ENCODE assay signal across 24 cellular contexts in the genomic region with DNA sequence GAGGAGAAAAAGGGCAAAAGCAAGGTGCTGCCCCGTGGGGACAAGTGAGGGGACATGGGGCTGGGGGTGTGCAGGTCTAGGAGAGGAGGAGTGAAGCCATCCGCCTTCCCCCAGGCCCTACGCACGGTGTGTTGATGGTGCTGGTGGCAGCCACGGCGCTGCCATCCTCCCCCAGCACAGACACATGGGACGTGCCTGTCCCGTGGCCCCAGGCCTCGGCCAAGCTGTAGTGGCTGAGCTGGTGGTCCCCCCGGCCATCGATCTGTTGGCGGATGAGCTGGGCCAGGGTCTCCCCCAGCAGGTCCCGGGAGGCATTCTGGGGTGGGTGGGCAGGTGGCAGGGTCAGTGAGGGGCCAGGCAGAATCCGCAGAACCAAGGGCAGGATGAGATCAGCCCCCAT. TPM values are rescaled to one million over a fixed set of nuclear protein-coding genes. Genes with fewer than 3 reads are reported as not detected.
"Had no signal": no experiment of that assay in that cellular context is flagged by ENCODE, and none has a peak within 500 bp of the region (broad histone marks: within the 10 kb centered on the region; RNA-seq: fewer than 3 reads in every experiment).

No MANE protein-coding gene starts in this region.

- H3K27me3 ChIP-seq: right atrium auricular region, spleen, tibial nerve had no signal

- H3K36me3 ChIP-seq: prostate gland, thoracic aorta had no signal

- H3K27ac Mint-ChIP-seq: mesothelial cell of epicardium; naive B cell; natural killer cell treated with Interleukin-12 subunit alpha and Interleukin-12 subunit beta and Interleukin-15 and Interleukin-18, amount 100 ng/mL, for 72 hours; stimulated activated naive B cell treated with anti-CD40 and anti-IgM and Interleukin-4, amounts not matched to agents 10 μg/mL and 1 μg/mL and 100 μg/mL, for 72 hours; stimulated activated naive CD8-positive, alpha-beta T cell treated with anti-CD3 and anti-CD28 coated beads, Interleukin-15, Interleukin-2, amounts not matched to agents 100 ng/mL and 50 ng/mL, for 24 hours had no signal

- H3K4me1 Mint-ChIP-seq: naive B cell; neural crest cell; stimulated activated naive B cell treated with anti-CD40 and anti-IgM and Interleukin-4, amounts not matched to agents 10 μg/mL and 1 μg/mL and 100 μg/mL, for 72 hours had no signal

- H3K9me3 Mint-ChIP-seq: effector memory CD8-positive, alpha-beta T cell; natural killer cell treated with Interleukin-12 subunit alpha and Interleukin-12 subunit beta and Interleukin-15 and Interleukin-18, amount 100 ng/mL, for 72 hours; neural crest cell; stimulated activated naive CD8-positive, alpha-beta T cell treated with anti-CD3 and anti-CD28 coated beads, Interleukin-15, Interleukin-2, amounts not matched to agents 100 ng/mL and 50 ng/mL, for 24 hours had no signal

- H3K4me1 ChIP-seq: prostate gland, tibial nerve had no signal

- H3K4me3 ChIP-seq: mucosa of descending colon, prostate gland, right atrium auricular region, skin epidermis, spleen, thoracic aorta, tibial nerve had no signal

- H3K27ac ChIP-seq: prostate gland, right atrium auricular region, skin epidermis, spleen, thoracic aorta, tibial nerve had no signal

- H3K36me3 Mint-ChIP-seq: naive B cell; natural killer cell treated with Interleukin-12 subunit alpha and Interleukin-12 subunit beta and Interleukin-15 and Interleukin-18, amount 100 ng/mL, for 72 hours; stimulated activated naive B cell treated with anti-CD40 and anti-IgM and Interleukin-4, amounts not matched to agents 10 μg/mL and 1 μg/mL and 100 μg/mL, for 72 hours had no signal

- DNase-seq: cerebellar nuclear complex; cortex of kidney; effector memory CD8-positive, alpha-beta T cell; erythroblast; hypothalamus; mesenchymal stem cell; mucosa of descending colon; naive B cell; spleen; stimulated activated CD4-positive, alpha-beta T cell treated with anti-CD3 and anti-CD28 coated beads, Interleukin-4, amount 100 ng/mL, for 4 hours; stimulated activated naive B cell treated with anti-CD40 and anti-IgM and Interleukin-4, amounts not matched to agents 10 μg/mL and 1 μg/mL and 100 μg/mL, for 72 hours had no signal

- H3K9me3 ChIP-seq: prostate gland, thoracic aorta had no signal

- FAIRE-seq: endometrium, frontal cortex, keratinocyte had no signal

- H3K4me3 Mint-ChIP-seq: effector memory CD8-positive, alpha-beta T cell; mesothelial cell of epicardium; naive B cell; natural killer cell treated with Interleukin-12 subunit alpha and Interleukin-12 subunit beta and Interleukin-15 and Interleukin-18, amount 100 ng/mL, for 72 hours; neural crest cell; stimulated activated naive B cell treated with anti-CD40 and anti-IgM and Interleukin-4, amounts not matched to agents 10 μg/mL and 1 μg/mL and 100 μg/mL, for 72 hours; stimulated activated naive CD8-positive, alpha-beta T cell treated with anti-CD3 and anti-CD28 coated beads, Interleukin-15, Interleukin-2, amounts not matched to agents 100 ng/mL and 50 ng/mL, for 24 hours had no signal

- ATAC-seq: effector memory CD8-positive, alpha-beta T cell; left lobe of liver; mucosa of descending colon; stimulated activated naive B cell treated with anti-CD40 and anti-IgM and Interleukin-4, amounts not matched to agents 10 μg/mL and 1 μg/mL and 100 μg/mL, for 72 hours had no signal

- H3K27me3 Mint-ChIP-seq: effector memory CD8-positive, alpha-beta T cell; naive B cell; stimulated activated naive B cell treated with anti-CD40 and anti-IgM and Interleukin-4, amounts not matched to agents 10 μg/mL and 1 μg/mL and 100 μg/mL, for 72 hours; stimulated activated naive CD8-positive, alpha-beta T cell treated with anti-CD3 and anti-CD28 coated beads, Interleukin-15, Interleukin-2, amounts not matched to agents 100 ng/mL and 50 ng/mL, for 24 hours had no signal

RNA-seq across cellular contexts. Expression of a gene that starts 18.9 kb away (rescaled TPM):
- polyA plus RNA-seq: keratinocyte had no signal
